ENCODE assay signal across 8 cellular contexts in genomic region chrX:9466115-9466495, GRCh38. TPM values are rescaled to one million over a fixed set of nuclear protein-coding genes. Genes with fewer than 3 reads are reported as not detected.
DNase-seq lines count a peak whose midpoint lies in the region; FAIRE-seq and TF ChIP-seq lines count a peak whose summit lies in the region.

No MANE protein-coding gene starts in this region.

- peaks cover 51% of the 10 kb centered on the region for H3K9me3 Mint-ChIP-seq in endodermal cell

- TF ChIP-seq CTCF in endodermal cell (conservative IDR thresholded peaks at IDR 0.05) (no peak), tibial nerve (IDR thresholded peaks at IDR 0.05) (no peak)

- H3K4me2 ChIP-seq in BLaER1, result peak overlapping the region; percentile 74

- DNase-seq in H7 (peak; percentile 72), SW480 (ENCODE audit: low spot score) (peak; percentile 36), endodermal cell (peak; percentile 75), mucosa of gallbladder (ENCODE audit: low spot score) (peak; percentile 34), tibial nerve (ENCODE audit: low spot score in 2 of 2) (peak in 1 of 2 donors; percentile 16), NCI-H2196 treated with DMSO at 0.1 percent for 48 hours (lab: John Stamatoyannopoulos, UW; ENCODE audit: unreplicated experiment) (no peak), H54 (ENCODE audit: insufficient read length, low spot score) (no peak)

- peaks cover 2% of the 10 kb centered on the region for H3K36me3 Mint-ChIP-seq in endodermal cell (ENCODE audit: low read depth)

- peak overlapping the region; percentile 57 for H3K4me3 Mint-ChIP-seq in endodermal cell

- H3K4me1 Mint-ChIP-seq in endodermal cell, result peaks cover 26% of the 10 kb centered on the region

- no peak overlapping the region for H3K27ac Mint-ChIP-seq in endodermal cell

- H3K9me3 ChIP-seq in BLaER1, result peaks cover 7% of the 10 kb centered on the region
- no peaks in the 10 kb centered on the region for H3K9me3 ChIP-seq in endodermal cell (ENCODE audit: control insufficient read depth, low read length)
- H3K9me3 ChIP-seq in tibial nerve, result no peaks in the 10 kb centered on the region

- TF ChIP-seq EP300 in tibial nerve (IDR thresholded peaks at IDR 0.05), result no peak

- peaks cover 33% of the 10 kb centered on the region for H3K36me3 ChIP-seq in BLaER1
- H3K36me3 ChIP-seq in H7 (replicated peaks; ENCODE audit: control insufficient read depth, insufficient read depth, low read length), result no peaks in the 10 kb centered on the region
- no peaks in the 10 kb centered on the region for H3K36me3 ChIP-seq in endodermal cell (ENCODE audit: control insufficient read depth, insufficient read depth, low read length)
- H3K36me3 ChIP-seq in tibial nerve, result no peaks in the 10 kb centered on the region

- peaks cover 8% of the 10 kb centered on the region for H3K27me3 Mint-ChIP-seq in endodermal cell (ENCODE audit: insufficient read depth)

- H3K4me1 ChIP-seq in BLaER1 (peaks cover 38% of the 10 kb centered on the region), endodermal cell (ENCODE audit: control insufficient read depth, insufficient read depth, low read length) (peaks cover 4% of the 10 kb centered on the region), tibial nerve (peaks cover 0 to 35% (median 6%) of the 10 kb centered on the region in 4 donors)

- 1% methylated on average over 29 of the region's 31 CpGs; no CpG with 5 or more reads in 1 of the 2 experiments for WGBS in endodermal cell (ENCODE audit: insufficient coverage in 1 of 2, insufficient read length in 1 of 2), 2 experiments
- WGBS in tibial nerve, 2 donors, result 0 to 15% methylated on average over 12 to 24 of the region's 31 CpGs

- TF ChIP-seq POLR2A in tibial nerve (IDR thresholded peaks at IDR 0.05) (peak in 1 of 2 donors; percentile 7), H54 (IDR thresholded peaks at IDR 0.05; ENCODE audit: low read depth, low read length) (no peak)

- peaks cover 50% of the 10 kb centered on the region for H4K20me1 ChIP-seq in BLaER1

- peak overlapping the region; percentile 90 for H3K9ac ChIP-seq in BLaER1
- H3K9ac ChIP-seq in endodermal cell (ENCODE audit: extremely low read depth, low read length, poor library complexity, severe bottlenecking), result peak overlapping the region; percentile 15

- H3K4me3 ChIP-seq in BLaER1 (peak overlapping the region; percentile 82), H7 (ENCODE audit: insufficient read depth, low read depth, low read length) (peak overlapping the region; percentile 74), endodermal cell (ENCODE audit: low read length) (peak overlapping the region; percentile 74), tibial nerve (peak overlapping the region; percentile 57 to 81 (median 60))

- H3K27me3 ChIP-seq in BLaER1, result no peaks in the 10 kb centered on the region
- H3K27me3 ChIP-seq in H7 (ENCODE audit: control insufficient read depth, insufficient read depth, low read length), result peaks cover 2% of the 10 kb centered on the region; the same call in 1 of the 2 replicates
- H3K27me3 ChIP-seq in endodermal cell (ENCODE audit: control insufficient read depth, insufficient read depth, low read length, poor library complexity, severe bottlenecking), result no peaks in the 10 kb centered on the region
- peaks cover 0 to 15% of the 10 kb centered on the region in 2 donors for H3K27me3 ChIP-seq in tibial nerve

- H3K27ac ChIP-seq in BLaER1 (peak overlapping the region; percentile 93), endodermal cell (ENCODE audit: low read depth, low read length) (no peak overlapping the region), tibial nerve (peak overlapping the region; percentile 63 to 92 (median 80))

- no peak for FAIRE-seq in H54 (lab: Jason Lieb, UNC)

RNA-seq across cellular contexts. Expression of gene TBL1X, which starts 1.2 kb away (rescaled TPM):
- 45.7 and 57.0 TPM in 2 replicates for total RNA-seq in H7 (2014; rRNA removed; shearing (Covaris generic))
- total RNA-seq in endodermal cell (10 to 100 TPM; 19.1 to 24.1 TPM), mucosa of gallbladder (37.1 TPM), tibial nerve (10 to 100 TPM; 12.2 to 25.2 (median 19.5) TPM)
- polyA plus RNA-seq in endodermal cell (2013, experiment 1 of 2), result 26.9 TPM
- 23.8 TPM for polyA plus RNA-seq in endodermal cell (2013, experiment 2 of 2)

Comparison
In these comparisons a context has a peak if more than half of its experiments do, and no peak if none do; other contexts are left out.
1. DNase-seq: peak in H7 (single experiment), SW480 (single experiment), endodermal cell (single experiment) and mucosa of gallbladder (single experiment); none in NCI-H2196 treated with DMSO at 0.1 percent for 48 hours (single experiment) and H54 (single experiment).
2. Peak in every context shown above with its lines, with median percentiles within 50 percentile points of each other: H3K4me3 ChIP-seq.